Comparison of ENCODE assay signal across 10 cellular contexts in genomic region chr5:148972958-148973357, GRCh38.
DNase-seq lines count a peak whose midpoint lies in the region; ATAC-seq and TF ChIP-seq lines count a peak whose summit lies in the region.
"Had no signal": no experiment of that assay in that cellular context is flagged by ENCODE, and none has a peak within 500 bp of the region (broad histone marks: within the 10 kb centered on the region; RNA-seq: fewer than 3 reads in every experiment).

No MANE protein-coding gene starts in this region.

- TF ChIP-seq EP300 in Ishikawa (IDR thresholded peaks at IDR 0.05; ENCODE audit: borderline replicate concordance): peak; percentile 40; the same call in 1 of the 2 replicates

- no peak for TF ChIP-seq RAD21 in Ishikawa (IDR thresholded peaks at IDR 0.05; ENCODE audit: low read depth)

- ATAC-seq in GM21825 (IDR thresholded peaks at IDR 0.05; ENCODE audit: unreplicated experiment): no peak
- ATAC-seq in GM21515 (IDR thresholded peaks at IDR 0.05; ENCODE audit: unreplicated experiment): no peak

- DNase-seq in 8988T: peak; percentile 22
- DNase-seq in dedifferentiated amniotic fluid mesenchymal stem cell (ENCODE audit: extremely low spot score): peak; percentile 79
- peak; percentile 95 to 97 for DNase-seq in lung microvascular endothelial cell (ENCODE audit: low read depth in 2 of 2)
- no peak for DNase-seq in NCI-H526 (lab: John Stamatoyannopoulos, UW)
- DNase-seq in NCI-H2171 (lab: John Stamatoyannopoulos, UW): no peak
- DNase-seq: activated CD4-positive, alpha-beta T cell treated with anti-CD3 and anti-CD28 coated beads, Interleukin-2, amount 50 U/mL, for 1 hour; CD8-positive, alpha-beta memory T cell had no signal

TF ChIP-seq in Ishikawa, 13 proteins besides CTCF, POLR2A, EP300 and RAD21:
- TF ChIP-seq TCF12 (IDR thresholded peaks at IDR 0.05; ENCODE audit: low read depth): peak; percentile 40; the same call in 1 of the 2 replicates
- TF ChIP-seq TEAD4 (IDR thresholded peaks at IDR 0.05): 0 out of 2 replicates have a peak, but pooled peaks have one; percentile 41
- no peak for TF ChIP-seq CREB1 (IDR thresholded peaks at IDR 0.05; ENCODE audit: low read depth)
- TF ChIP-seq YY1 (IDR thresholded peaks at IDR 0.05; ENCODE audit: low read depth): no peak
- no peak for TF ChIP-seq TAF1 (IDR thresholded peaks at IDR 0.05; ENCODE audit: low read depth)
- no peak for TF ChIP-seq EGR1 (IDR thresholded peaks at IDR 0.05)

Comparison
In these comparisons a context has a peak if more than half of its experiments do, and no peak if none do; other contexts are left out.
1. DNase-seq: peak in 8988T (single experiment), dedifferentiated amniotic fluid mesenchymal stem cell (single experiment) and lung microvascular endothelial cell (2 of 2); none in NCI-H526 (0 of 2) and NCI-H2171 (single experiment).